In the genomic region with DNA sequence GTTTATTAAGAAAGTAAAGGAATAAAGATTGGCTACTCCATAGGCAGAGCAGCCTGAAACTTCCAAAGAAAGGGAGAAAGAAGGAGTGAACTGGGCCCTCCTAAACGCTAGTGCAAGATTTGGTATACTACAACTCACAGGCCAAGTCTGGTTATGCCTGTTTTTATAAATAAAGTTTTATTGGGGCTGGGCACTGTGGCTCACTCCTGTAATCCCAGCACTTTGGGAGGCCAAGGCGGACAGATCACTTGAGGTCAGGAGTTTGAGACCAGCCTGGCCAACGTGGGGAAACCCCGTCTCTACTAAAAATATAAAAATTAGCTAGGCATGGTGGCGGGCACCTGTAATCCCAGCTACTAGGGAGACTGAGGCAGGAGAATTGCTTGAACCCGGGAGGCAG, we compare ENCODE assay signal across 3 cellular contexts. TPM values are rescaled to one million over a fixed set of nuclear protein-coding genes. Genes with fewer than 3 reads are reported as not detected.
"Had no signal": no experiment of that assay in that cellular context is flagged by ENCODE, and none has a peak within 500 bp of the region (broad histone marks: within the 10 kb centered on the region; RNA-seq: fewer than 3 reads in every experiment).

No MANE protein-coding gene starts in this region.

RNA-seq across cellular contexts. Expression of gene SSTR2, which starts 33.4 kb away (rescaled TPM):
- total RNA-seq: OCI-LY7, PC-9, T-cell had no signal
